10 cellular contexts compared by ENCODE assay signal in genomic region chr1:17531682-17532487, GRCh38. TPM values are rescaled to one million over a fixed set of nuclear protein-coding genes. Genes with fewer than 3 reads are reported as not detected.
A peak's percentile ranks its signal among the peaks of the same experiment; 100 is the strongest.
DNase-seq lines count a peak whose midpoint lies in the region; ATAC-seq and TF ChIP-seq lines count a peak whose summit lies in the region.
"Had no signal": no experiment of that assay in that cellular context is flagged by ENCODE, and none has a peak within 500 bp of the region (broad histone marks: within the 10 kb centered on the region; RNA-seq: fewer than 3 reads in every experiment).

No MANE protein-coding gene starts in this region.

- intact Hi-C loops in heart left ventricle (cut with DNase I) = no loop called here
- intact Hi-C loops in posterior cingulate gyrus (cut with DNase I) = no loop called here

- no peak overlapping the region for H3K18ac ChIP-seq in trophoblast cell (ENCODE audit: low read length)

- H2BK12ac ChIP-seq in trophoblast cell (ENCODE audit: low read length) = no peak overlapping the region

- ATAC-seq in CD4-positive, CD25-positive, alpha-beta regulatory T cell (ENCODE audit: low read depth in 2 of 2) = peak; percentile 16 to 26
- peak; percentile 95 to 96 (median 95) for ATAC-seq in heart left ventricle
- no peak for ATAC-seq in GM18873 (IDR thresholded peaks at IDR 0.05; ENCODE audit: low FRiP score, unreplicated experiment)
- ATAC-seq in HG02571 (IDR thresholded peaks at IDR 0.05; ENCODE audit: unreplicated experiment) = no peak

- no peak overlapping the region for H4K12ac ChIP-seq in trophoblast cell (ENCODE audit: low read depth, low read length)

- no peak overlapping the region for H2BK5ac ChIP-seq in trophoblast cell (ENCODE audit: low read depth, low read length, poor library complexity)

- no peak overlapping the region for H2AK5ac ChIP-seq in trophoblast cell (ENCODE audit: low read length)

- H3K4me3 ChIP-seq in CD4-positive, CD25-positive, alpha-beta regulatory T cell (ENCODE audit: low read depth, low read length) = no peak overlapping the region
- H3K4me3 ChIP-seq in heart left ventricle (no peak overlapping the region), trophoblast cell (ENCODE audit: low read depth, low read length) (no peak overlapping the region)

- no peak for TF ChIP-seq CTCF in heart left ventricle (IDR thresholded peaks at IDR 0.05)

- H3K9ac ChIP-seq in trophoblast cell (ENCODE audit: low read length) = no peak overlapping the region

- H3K9me3 ChIP-seq in CD4-positive, CD25-positive, alpha-beta regulatory T cell (ENCODE audit: control insufficient read depth in 2 of 2, low read length in 2 of 2) = no peaks in the 10 kb centered on the region
- H3K9me3 ChIP-seq in heart left ventricle = no peaks in the 10 kb centered on the region
- no peaks in the 10 kb centered on the region for H3K9me3 ChIP-seq in trophoblast cell (ENCODE audit: insufficient read depth, low read depth, low read length)

- H3K27ac ChIP-seq in CD4-positive, CD25-positive, alpha-beta regulatory T cell (ENCODE audit: insufficient read depth, low read length, poor library complexity, severe bottlenecking) = no peak overlapping the region
- peak overlapping the region; percentile 66 to 92 (median 82) for H3K27ac ChIP-seq in heart left ventricle
- no peak overlapping the region for H3K27ac ChIP-seq in trophoblast cell (ENCODE audit: low read depth, low read length)

- no peak overlapping the region for H3K14ac ChIP-seq in trophoblast cell (ENCODE audit: low read length)

- H3K79me1 ChIP-seq in trophoblast cell (ENCODE audit: low read length) = no peaks in the 10 kb centered on the region

- peaks cover 21% of the 10 kb centered on the region for H3K27me3 Mint-ChIP-seq in CD4-positive, CD25-positive, alpha-beta regulatory T cell
- H3K27me3 Mint-ChIP-seq: activated B cell treated with CpG ODN at 0.5 μM for 24 hours had no signal

- no peak overlapping the region for H2AFZ ChIP-seq in trophoblast cell (ENCODE audit: insufficient read depth, low read length, poor library complexity)

- H2BK120ac ChIP-seq in trophoblast cell (ENCODE audit: insufficient read depth, low read length, poor library complexity) = no peak overlapping the region

- no peak overlapping the region for H3K27ac Mint-ChIP-seq in CD4-positive, CD25-positive, alpha-beta regulatory T cell
- H3K27ac Mint-ChIP-seq: activated B cell treated with CpG ODN at 0.5 μM for 24 hours; CD4-positive, alpha-beta T cell had no signal

- no peak overlapping the region for H3K23ac ChIP-seq in trophoblast cell (ENCODE audit: low read length)

- WGBS in heart left ventricle, 4 donors = 37 to 48% (median 38%) methylated on average over 7 to 8 of the region's 8 CpGs
- WGBS in trophoblast cell (ENCODE audit: extremely low coverage, insufficient coverage, insufficient read length) = no CpG with 5 or more reads among the region's 8 CpGs

- no peaks in the 10 kb centered on the region for H3K27me3 ChIP-seq in CD4-positive, CD25-positive, alpha-beta regulatory T cell (ENCODE audit: control insufficient read depth, insufficient read depth, low read length)
- peaks cover 0 to 2% (median 0%) of the 10 kb centered on the region in 9 donors for H3K27me3 ChIP-seq in heart left ventricle
- no peaks in the 10 kb centered on the region for H3K27me3 ChIP-seq in trophoblast cell (ENCODE audit: insufficient read depth, low read length)

- no peaks in the 10 kb centered on the region for H3K36me3 ChIP-seq in CD4-positive, CD25-positive, alpha-beta regulatory T cell (ENCODE audit: control insufficient read depth, insufficient read depth, low read length)
- H3K36me3 ChIP-seq in heart left ventricle (no peaks in the 10 kb centered on the region), trophoblast cell (ENCODE audit: control insufficient read depth in 1 of 2, insufficient read depth in 2 of 2, low read length in 2 of 2) (no peaks in the 10 kb centered on the region)

- H3K4ac ChIP-seq in trophoblast cell (ENCODE audit: low read depth, low read length) = no peak overlapping the region

- H3K4me2 ChIP-seq in trophoblast cell (ENCODE audit: low read length) = no peak overlapping the region

- H3K4me3 Mint-ChIP-seq in CD4-positive, CD25-positive, alpha-beta regulatory T cell = no peak overlapping the region
- H3K4me3 Mint-ChIP-seq: activated B cell treated with CpG ODN at 0.5 μM for 24 hours; CD4-positive, alpha-beta T cell had no signal

- no peaks in the 10 kb centered on the region for H3K79me2 ChIP-seq in trophoblast cell (ENCODE audit: control insufficient read depth, insufficient read depth, low read length, poor library complexity)

- TF ChIP-seq POLR2A in heart left ventricle (IDR thresholded peaks at IDR 0.05) = no peak

- peaks cover 0 to 4% (median 0%) of the 10 kb centered on the region in 7 donors for H3K9me3 Mint-ChIP-seq in CD4-positive, CD25-positive, alpha-beta regulatory T cell
- H3K9me3 Mint-ChIP-seq: activated B cell treated with CpG ODN at 0.5 μM for 24 hours; CD4-positive, alpha-beta T cell had no signal

- no peaks in the 10 kb centered on the region for H3K4me1 Mint-ChIP-seq in CD4-positive, CD25-positive, alpha-beta regulatory T cell

- H4K8ac ChIP-seq in trophoblast cell (ENCODE audit: low read depth, low read length) = no peak overlapping the region

- no peaks in the 10 kb centered on the region for H3K4me1 ChIP-seq in CD4-positive, CD25-positive, alpha-beta regulatory T cell (ENCODE audit: control insufficient read depth, insufficient read depth, low read length, poor library complexity, severe bottlenecking)
- H3K4me1 ChIP-seq in heart left ventricle (peaks cover 0 to 29% (median 18%) of the 10 kb centered on the region in 12 donors), trophoblast cell (ENCODE audit: control insufficient read depth in 1 of 2, insufficient read depth in 2 of 2, low read length in 2 of 2) (no peaks in the 10 kb centered on the region)

- no peak for DNase-seq in CD4-positive, CD25-positive, alpha-beta regulatory T cell
- DNase-seq in T1000 (lab: John Stamatoyannopoulos, UW) = peak; percentile 13
- peak; percentile 68 to 90 (median 82) for DNase-seq in heart left ventricle
- DNase-seq in posterior cingulate gyrus = peak; percentile 29 to 93 (median 60)
- no peak for DNase-seq in NOMO-1 (lab: John Stamatoyannopoulos, UW; ENCODE audit: unreplicated experiment in 2 of 2)
- no peak for DNase-seq in trophoblast cell
- DNase-seq: activated B cell treated with CpG ODN at 0.5 μM for 24 hours; CD4-positive, alpha-beta T cell had no signal

- H4K91ac ChIP-seq in trophoblast cell (ENCODE audit: low read depth, low read length) = no peak overlapping the region

- no peaks in the 10 kb centered on the region for H3K36me3 Mint-ChIP-seq in CD4-positive, CD25-positive, alpha-beta regulatory T cell

RNA-seq across cellular contexts. Expression of gene ARHGEF10L, which starts 7.6 kb away (rescaled TPM):
- not detected for total RNA-seq in CD4-positive, CD25-positive, alpha-beta regulatory T cell
- polyA plus RNA-seq in CD4-positive, CD25-positive, alpha-beta regulatory T cell = not detected
- total RNA-seq in heart left ventricle = 10 to 100 TPM; 44.6 to 72.8 (median 57.5) TPM
- polyA plus RNA-seq in heart left ventricle = 10 to 100 TPM; 57.9 to 65.8 TPM
- 9.9 TPM in 2 replicates for polyA plus RNA-seq in trophoblast cell (2013)

Comparison
In these comparisons a context has a peak if more than half of its experiments do, and no peak if none do; other contexts are left out.
1. ATAC-seq: peak in CD4-positive, CD25-positive, alpha-beta regulatory T cell (2 of 2) and heart left ventricle (4 of 4); none in GM18873 (single experiment) and HG02571 (single experiment).
2. DNase-seq: peak in T1000 (single experiment), heart left ventricle (5 of 5) and posterior cingulate gyrus (10 of 10); none in CD4-positive, CD25-positive, alpha-beta regulatory T cell (0 of 3), NOMO-1 (0 of 2) and trophoblast cell (0 of 2).
3. H3K27ac ChIP-seq: peak in heart left ventricle (12 of 12); none in CD4-positive, CD25-positive, alpha-beta regulatory T cell (single experiment) and trophoblast cell (single experiment).
4. RNA of gene ARHGEF10L, which starts 7.6 kb away (total RNA-seq): 44.6 to 72.8 TPM in heart left ventricle; not detected in CD4-positive, CD25-positive, alpha-beta regulatory T cell (single experiment); every median in the first group is over 10 times any median in the second.